In the genomic region with DNA sequence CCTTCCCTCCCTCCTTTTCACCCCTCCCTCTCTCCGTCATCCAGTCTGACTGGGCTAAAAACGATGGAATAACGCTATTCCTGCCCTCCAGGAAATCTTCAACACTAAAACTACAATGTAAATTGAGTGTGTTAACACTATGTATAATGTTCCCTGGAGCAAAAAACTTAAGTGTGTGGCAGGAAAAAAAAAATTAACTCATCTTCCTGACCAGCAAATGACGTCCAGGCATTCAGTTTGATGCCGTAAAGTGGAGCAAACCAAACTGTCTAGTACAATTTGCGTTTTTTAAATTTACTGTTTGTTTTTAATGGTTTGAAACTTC, we compare ENCODE assay signal across 8 cellular contexts. TPM values are rescaled to one million over a fixed set of nuclear protein-coding genes. Genes with fewer than 3 reads are reported as not detected.
A peak's percentile ranks its signal among the peaks of the same experiment; 100 is the strongest.
DNase-seq lines count a peak whose midpoint lies in the region; ATAC-seq and TF ChIP-seq lines count a peak whose summit lies in the region.

No MANE protein-coding gene starts in this region.

- TF ChIP-seq CTCF in astrocyte of the spinal cord (IDR thresholded peaks at IDR 0.05; ENCODE audit: low read depth, low read length): no peak
- no peak for TF ChIP-seq CTCF in right lobe of liver (IDR thresholded peaks at IDR 0.05)
- TF ChIP-seq CTCF in transverse colon (IDR thresholded peaks at IDR 0.05): no peak

- H3K27me3 Mint-ChIP-seq in activated naive CD4-positive, alpha-beta T cell treated with anti-CD3 and anti-CD28 coated beads for 36 hours (ENCODE audit: low read depth): no peaks in the 10 kb centered on the region

- H3K27me3 ChIP-seq in right lobe of liver: no peaks in the 10 kb centered on the region
- no peaks in the 10 kb centered on the region for H3K27me3 ChIP-seq in transverse colon

- DNase-seq in activated naive CD4-positive, alpha-beta T cell treated with anti-CD3 and anti-CD28 coated beads for 36 hours: no peak
- no peak for DNase-seq in activated naive CD4-positive, alpha-beta T cell (lab: John Stamatoyannopoulos, UW)
- DNase-seq in astrocyte of the spinal cord (ENCODE audit: low read depth, low spot score): no peak
- no peak for DNase-seq in right lobe of liver
- no peak for DNase-seq in transverse colon
- no peak for DNase-seq in activated CD4-positive, alpha-beta T cell treated with anti-CD3 and anti-CD28 coated beads, Interleukin-2, amount 50 U/mL, for 48 hours
- DNase-seq in AG08396 (ENCODE audit: low spot score): no peak

- in situ Hi-C loops in astrocyte of the spinal cord (cut with HindIII; ENCODE audit: low sequenced_read_pairs) (no loop called here), transverse colon (cut with MboI; ENCODE audit: low pct_ligation_motif_present in 1 of 4, low pct_unique_long_range_greater_than_20kb in 1 of 4, low sequenced_read_pairs in 3 of 4) (no loop called here)

- CTCF ChIA-PET in activated naive CD4-positive, alpha-beta T cell treated with anti-CD3 and anti-CD28 coated beads for 36 hours (lab: Charles Lee): interaction anchor here (0.7 to 1.1 kb wide), 4 partner anchors 23 to 266 kb away, joined by 3 read pairs; no protein-coding TSS in a partner anchor

- H3K4me3 ChIP-seq in astrocyte of the spinal cord (ENCODE audit: low read depth, low read length) (peak overlapping the region; percentile 73), right lobe of liver (peak overlapping the region; percentile 71 to 98 (median 88)), transverse colon (peak overlapping the region; percentile 13 to 99 (median 82))

- WGBS in right lobe of liver (ENCODE audit: insufficient coverage, low coverage, low lambda C conversion rate, missing lambda C conversion rate): 67% methylated on average over 6 of the region's 6 CpGs
- WGBS in transverse colon (ENCODE audit: low coverage in 1 of 2), 2 donors: 32 to 45% methylated on average over 6 of the region's 6 CpGs

- H3K4me3 Mint-ChIP-seq in activated naive CD4-positive, alpha-beta T cell treated with anti-CD3 and anti-CD28 coated beads for 36 hours: peak overlapping the region; percentile 98

- H3K4me1 Mint-ChIP-seq in activated naive CD4-positive, alpha-beta T cell treated with anti-CD3 and anti-CD28 coated beads for 36 hours (ENCODE audit: low read depth): peaks cover 71% of the 10 kb centered on the region

- intact Hi-C loops in activated naive CD4-positive, alpha-beta T cell treated with anti-CD3 and anti-CD28 coated beads for 36 hours (cut with micrococcal nuclease): loop anchor here (1.0 to 5.0 kb wide), 5 partner anchors 315 to 1330 kb away; a partner anchor contains a TSS
- intact Hi-C loops in right lobe of liver (cut with DNase I): no loop called here
- intact Hi-C loops in transverse colon (cut with DNase I; ENCODE audit: low total_unique reads): loop anchor here (5.0 kb wide), 1 partner anchor 315 kb away; a partner anchor contains a TSS

- TF ChIP-seq POLR2A in right lobe of liver (IDR thresholded peaks at IDR 0.05) (no peak), transverse colon (IDR thresholded peaks at IDR 0.05) (no peak)

- H3K27ac ChIP-seq in right lobe of liver: peak overlapping the region in 2 of 3 donors; percentile 28 to 61
- peak overlapping the region; percentile 87 to 95 (median 92) for H3K27ac ChIP-seq in transverse colon

- no peak for TF ChIP-seq EP300 in transverse colon (IDR thresholded peaks at IDR 0.05; ENCODE audit: low read depth)

- H3K4me1 ChIP-seq in right lobe of liver (peaks cover 0 to 10% (median 3%) of the 10 kb centered on the region in 4 donors), transverse colon (peaks cover 11 to 50% (median 17%) of the 10 kb centered on the region in 4 donors)

- H3K36me3 Mint-ChIP-seq in activated naive CD4-positive, alpha-beta T cell treated with anti-CD3 and anti-CD28 coated beads for 36 hours (ENCODE audit: low read depth): peaks cover 12% of the 10 kb centered on the region

- ATAC-seq in right lobe of liver: peak in 1 of 4 donors; percentile 2
- ATAC-seq in HG03439 (IDR thresholded peaks at IDR 0.05; ENCODE audit: unreplicated experiment): no peak

- peak overlapping the region; percentile 86 for H3K27ac Mint-ChIP-seq in activated naive CD4-positive, alpha-beta T cell treated with anti-CD3 and anti-CD28 coated beads for 36 hours

- no peaks in the 10 kb centered on the region for H3K9me3 ChIP-seq in right lobe of liver
- no peaks in the 10 kb centered on the region for H3K9me3 ChIP-seq in transverse colon

- H3K36me3 ChIP-seq in right lobe of liver (no peaks in the 10 kb centered on the region), transverse colon (no peaks in the 10 kb centered on the region)

- H3K9me3 Mint-ChIP-seq in activated naive CD4-positive, alpha-beta T cell treated with anti-CD3 and anti-CD28 coated beads for 36 hours: no peaks in the 10 kb centered on the region

RNA-seq across cellular contexts. Expression of a gene that starts 0.5 kb away (rescaled TPM):
- total RNA-seq in activated naive CD4-positive, alpha-beta T cell treated with anti-CD3 and anti-CD28 coated beads for 36 hours: 100 to 1,000 TPM; 106 to 108 TPM
- 10 to 100 TPM; 31.6 to 42.3 (median 39.5) TPM for total RNA-seq in right lobe of liver
- 10 to 100 TPM; 44.9 to 71.7 (median 65.5) TPM for total RNA-seq in transverse colon

Comparison
In these comparisons a context has a peak if more than half of its experiments do, and no peak if none do; other contexts are left out.
1. intact Hi-C loops: an anchor here in activated naive CD4-positive, alpha-beta T cell treated with anti-CD3 and anti-CD28 coated beads for 36 hours (1.0 to 5.0 kb wide) and transverse colon (5.0 kb wide); none called in right lobe of liver.